In genomic region chr17:8939496-8940334, GRCh38 we compare ENCODE assay signal across 11 cellular contexts. TPM values are rescaled to one million over a fixed set of nuclear protein-coding genes. Genes with fewer than 3 reads are reported as not detected.
DNase-seq lines count a peak whose midpoint lies in the region; ATAC-seq and TF ChIP-seq lines count a peak whose summit lies in the region.
"Had no signal": no experiment of that assay in that cellular context is flagged by ENCODE, and none has a peak within 500 bp of the region (broad histone marks: within the 10 kb centered on the region; RNA-seq: fewer than 3 reads in every experiment).

No MANE protein-coding gene starts in this region.

- intact Hi-C loops in lower lobe of right lung (cut with DNase I): no loop called here

- no peak overlapping the region for H3K4me3 ChIP-seq in GM12865 (ENCODE audit: low read depth, low read length)
- no peak overlapping the region for H3K4me3 ChIP-seq in lower lobe of right lung
- H3K4me3 ChIP-seq: esophagus muscularis mucosa had no signal

- TF ChIP-seq CTCF in GM12865 (IDR thresholded peaks at IDR 0.05; ENCODE audit: insufficient read depth, low read depth, low read length, missing control alignments) (no peak), lower lobe of right lung (IDR thresholded peaks at IDR 0.05) (no peak)

- peak overlapping the region; percentile 6 for H3K27ac ChIP-seq in lower lobe of right lung
- H3K27ac ChIP-seq: esophagus muscularis mucosa had no signal

- peaks cover 65% of the 10 kb centered on the region for H3K4me1 Mint-ChIP-seq in T-helper 17 cell

- peaks cover 21% of the 10 kb centered on the region for H3K4me1 ChIP-seq in lower lobe of right lung

- H3K9me3 ChIP-seq in T-helper 17 cell (ENCODE audit: control insufficient read depth, low read length, poor library complexity, severe bottlenecking): no peaks in the 10 kb centered on the region
- H3K9me3 ChIP-seq in lower lobe of right lung: no peaks in the 10 kb centered on the region

- no peaks in the 10 kb centered on the region for H3K27me3 Mint-ChIP-seq in T-helper 17 cell

- H3K36me3 Mint-ChIP-seq in T-helper 17 cell (ENCODE audit: low read depth): peaks cover 3% of the 10 kb centered on the region

- no peaks in the 10 kb centered on the region for H3K27me3 ChIP-seq in lower lobe of right lung (ENCODE audit: low read depth)

- H3K36me3 ChIP-seq in lower lobe of right lung: no peaks in the 10 kb centered on the region
- H3K36me3 ChIP-seq: esophagus muscularis mucosa had no signal

- peak overlapping the region; percentile 82 for H3K4me3 Mint-ChIP-seq in T-helper 17 cell

- DNase-seq in GM12865 (ENCODE audit: low read depth): peak; percentile 92
- DNase-seq in T-helper 17 cell: no peak
- no peak for DNase-seq in lower lobe of right lung
- no peak for DNase-seq in mesenteric fat pad (ENCODE audit: low spot score)
- DNase-seq in NOMO-1 treated with DMSO at 0.1 percent for 48 hours (lab: John Stamatoyannopoulos, UW; ENCODE audit: unreplicated experiment): no peak
- no peak for DNase-seq in SIG-M5 treated with dmso at 0.1 percent for 504 hours (lab: John Stamatoyannopoulos, UW; ENCODE audit: unreplicated experiment)
- no peak for DNase-seq in NOMO-1 (lab: John Stamatoyannopoulos, UW; ENCODE audit: unreplicated experiment in 2 of 2)
- DNase-seq: amygdala, kidney glomerular epithelial cell had no signal

- ATAC-seq in GM21529 (IDR thresholded peaks at IDR 0.05; ENCODE audit: unreplicated experiment) (peak; percentile 43), T-helper 17 cell (peak; percentile 62), lower lobe of right lung (no peak)

- H3K27ac Mint-ChIP-seq in T-helper 17 cell: peak overlapping the region; percentile 91

RNA-seq across cellular contexts. Expression of gene PIK3R5, which starts 25.8 kb away (rescaled TPM):
- total RNA-seq in T-helper 17 cell (100 to 1,000 TPM; 164 to 177 TPM), lower lobe of right lung (44.0 TPM), mesenteric fat pad (34.5 TPM)

Comparison
In these comparisons a context has a peak if more than half of its experiments do, and no peak if none do; other contexts are left out.
1. ATAC-seq: peak in GM21529 (single experiment) and T-helper 17 cell (single experiment); none in lower lobe of right lung (0 of 2).